ENCODE assay signal across 8 cellular contexts in genomic region chr19:43534811-43535761, GRCh38. TPM values are rescaled to one million over a fixed set of nuclear protein-coding genes. Genes with fewer than 3 reads are reported as not detected.
A peak's percentile ranks its signal among the peaks of the same experiment; 100 is the strongest.
DNase-seq lines count a peak whose midpoint lies in the region; ATAC-seq and TF ChIP-seq lines count a peak whose summit lies in the region.

No MANE protein-coding gene starts in this region.

- no peak overlapping the region for H3K4me2 ChIP-seq in GM23248 (ENCODE audit: unreplicated experiment)

- H3K36me3 ChIP-seq in GM23248 (ENCODE audit: low read depth), result peaks cover 10% of the 10 kb centered on the region; the same call in 1 of the 2 replicates
- peaks cover 25% of the 10 kb centered on the region for H3K36me3 ChIP-seq in WERI-Rb-1
- H3K36me3 ChIP-seq in mucosa of descending colon (ENCODE audit: low read depth), result no peaks in the 10 kb centered on the region
- peaks cover 9% of the 10 kb centered on the region for H3K36me3 ChIP-seq in thoracic aorta

- H3F3A ChIP-seq in GM23248 (ENCODE audit: insufficient read depth), result peaks cover 11% of the 10 kb centered on the region

- H3K27ac ChIP-seq in AG04450 (ENCODE audit: low read depth, low read length), result no peak overlapping the region
- H3K27ac ChIP-seq in GM23248, result no peak overlapping the region
- H3K27ac ChIP-seq in WERI-Rb-1, result peak overlapping the region; percentile 33; the same call in 1 of the 2 replicates
- peak overlapping the region; percentile 92 to 98 for H3K27ac ChIP-seq in thoracic aorta

- H3K4me3 ChIP-seq in AG04450 (ENCODE audit: low read depth, low read length) (no peak overlapping the region), GM23248 (no peak overlapping the region), WERI-Rb-1 (ENCODE audit: low read depth, low read length) (no peak overlapping the region), epithelial cell of esophagus (ENCODE audit: low read length) (no peak overlapping the region), mucosa of descending colon (no peak overlapping the region), thoracic aorta (peak overlapping the region; percentile 92)

- H3K9ac ChIP-seq in GM23248, result no peak overlapping the region

- no peak overlapping the region for H2AFZ ChIP-seq in GM23248

- no peaks in the 10 kb centered on the region for H4K20me1 ChIP-seq in GM23248 (ENCODE audit: insufficient read depth)

- 59 to 71% methylated on average over 28 to 62 of the region's 62 CpGs for WGBS in GM23248 (ENCODE audit: low coverage in 1 of 2, low lambda C conversion rate in 2 of 2, missing lambda C conversion rate in 2 of 2), 2 experiments

- intact Hi-C loops in mucosa of descending colon (cut with DNase I, micrococcal nuclease), result loop anchor here (2.0 to 10.0 kb wide), 2 partner anchors 60 to 120 kb away; no protein-coding TSS in a partner anchor

- CTCF ChIA-PET in AG04450 (lab: Charles Lee), result interaction anchor here (0.6 to 5.7 kb wide), 14 partner anchors 11 to 282 kb away, joined by 3 to 58 read pairs (median 4); partner anchors contain the start of genes IRGQ and ZNF576

- ATAC-seq in mucosa of descending colon (no peak), thoracic aorta (ENCODE audit: insufficient number of reproducible peaks, low FRiP score, low read depth) (no peak), esophagus mucosa (no peak)

- H3K27me3 ChIP-seq in AG04450 (ENCODE audit: control insufficient read depth, insufficient read depth, low read length) (no peaks in the 10 kb centered on the region), GM23248 (replicated peaks; ENCODE audit: insufficient read depth) (no peaks in the 10 kb centered on the region), WERI-Rb-1 (ENCODE audit: insufficient read depth, low read depth, severe bottlenecking) (no peaks in the 10 kb centered on the region), thoracic aorta (replicated peaks; ENCODE audit: insufficient read depth) (no peaks in the 10 kb centered on the region)

- peaks cover 6% of the 10 kb centered on the region; the same call in 1 of the 2 replicates for H3K4me1 ChIP-seq in GM23248 (ENCODE audit: insufficient read depth)
- peaks cover 22% of the 10 kb centered on the region for H3K4me1 ChIP-seq in mucosa of descending colon (ENCODE audit: low read depth)
- H3K4me1 ChIP-seq in thoracic aorta (ENCODE audit: control insufficient read depth in 1 of 2, low read depth in 2 of 2), result peaks cover 0 to 31% of the 10 kb centered on the region in 2 donors

- in situ Hi-C loops in GM23248 (cut with MboI), result no loop called here

- DNase-seq in AG04450 (ENCODE audit: low read depth, low spot score) (no peak), GM23248 (peak; percentile 71), WERI-Rb-1 (peak; percentile 81), epithelial cell of esophagus (ENCODE audit: low read depth) (peak; percentile 57), mucosa of descending colon (peak; percentile 68 to 77 (median 70)), thoracic aorta (ENCODE audit: low spot score) (peak; percentile 58), middle frontal gyrus (ENCODE audit: extremely low spot score, low spot score) (no peak)

- no peaks in the 10 kb centered on the region for H3K9me2 ChIP-seq in GM23248 (ENCODE audit: insufficient read depth)

- no peaks in the 10 kb centered on the region for H3K79me2 ChIP-seq in GM23248 (ENCODE audit: insufficient read depth)

- TF ChIP-seq CTCF in AG04450 (IDR thresholded peaks at IDR 0.05; ENCODE audit: low read depth, low read length) (peak; percentile 67), WERI-Rb-1 (IDR thresholded peaks at IDR 0.05; ENCODE audit: low read depth, low read length) (peak; percentile 79), epithelial cell of esophagus (IDR thresholded peaks at IDR 0.05; ENCODE audit: insufficient read depth, low read depth, low read length, missing control alignments) (peak; percentile 65), mucosa of descending colon (IDR thresholded peaks at IDR 0.05) (peak; percentile 19), thoracic aorta (IDR thresholded peaks at IDR 0.05) (peak; percentile 53)

- H3K9me3 ChIP-seq in AG04450 (ENCODE audit: control insufficient read depth, insufficient read depth, low read length) (no peaks in the 10 kb centered on the region), GM23248 (ENCODE audit: low read depth) (no peaks in the 10 kb centered on the region), WERI-Rb-1 (ENCODE audit: severe bottlenecking) (peaks cover 8% of the 10 kb centered on the region), mucosa of descending colon (peaks cover 6% of the 10 kb centered on the region), thoracic aorta (no peaks in the 10 kb centered on the region)

- POLR2A ChIA-PET in AG04450 (lab: Yijun Ruan, JAX), result interaction anchor here (0.6 to 0.8 kb wide), 2 partner anchors 20 to 71 kb away, joined by 3 read pairs; no protein-coding TSS in a partner anchor

RNA-seq across cellular contexts. Expression of gene ZNF575, which starts 2.1 kb away (rescaled TPM):
- 0.16 and 0.17 TPM in 2 replicates for polyA plus RNA-seq in AG04450 (2011; rRNA removed)
- 0.69 TPM in 1 of 2 replicates, not detected in the other for polyA minus RNA-seq in AG04450 (2011; rRNA and poly(A)+ RNA removed)
- 0.22 TPM in 1 of 2 replicates, not detected in the other for total RNA-seq in GM23248 (2014; rRNA removed; shearing (Covaris generic))
- 3.1 and 3.9 TPM in 2 replicates for polyA plus RNA-seq in GM23248 (2016; fragmentation: Nextera tagmentation; extraction: Ambion mirVana)
- 10 to 100 TPM in 1 of 3 donors, 1 to 10 TPM in 2; 9.1 to 18.2 (median 9.6) TPM for total RNA-seq in mucosa of descending colon
- total RNA-seq in thoracic aorta, result 1 to 10 TPM in 1 of 2 donors, not detected in 1; 1.6 TPM
- total RNA-seq in esophagus mucosa, result 0.72 TPM

RNA-seq across cellular contexts. Expression of gene ETHE1, which starts 8.1 kb away (rescaled TPM):
- 104 and 130 TPM in 2 replicates for polyA plus RNA-seq in AG04450 (2011; rRNA removed)
- polyA minus RNA-seq in AG04450 (2011; rRNA and poly(A)+ RNA removed), result 78.5 and 98.3 TPM in 2 replicates
- total RNA-seq in GM23248 (2014; rRNA removed; shearing (Covaris generic)), result 71.1 and 100.0 TPM in 2 replicates
- 70.8 and 75.4 TPM in 2 replicates for polyA plus RNA-seq in GM23248 (2016; fragmentation: Nextera tagmentation; extraction: Ambion mirVana)
- total RNA-seq in mucosa of descending colon, result 100 to 1,000 TPM; 235 to 713 (median 450) TPM
- 10 to 100 TPM; 42.0 to 45.9 TPM for total RNA-seq in thoracic aorta
- 81.9 TPM for total RNA-seq in esophagus mucosa

RNA-seq across cellular contexts. Expression of gene PHLDB3, which starts 30.5 kb away (rescaled TPM):
- 4.2 and 5.9 TPM in 2 replicates for polyA plus RNA-seq in AG04450 (2011; rRNA removed)
- polyA minus RNA-seq in AG04450 (2011; rRNA and poly(A)+ RNA removed), result 3.7 and 3.8 TPM in 2 replicates
- total RNA-seq in GM23248 (2014; rRNA removed; shearing (Covaris generic)), result 5.6 and 8.9 TPM in 2 replicates
- polyA plus RNA-seq in GM23248 (2016; fragmentation: Nextera tagmentation; extraction: Ambion mirVana), result 3.9 and 4.6 TPM in 2 replicates
- 10 to 100 TPM; 13.2 to 22.4 (median 21.3) TPM for total RNA-seq in mucosa of descending colon
- 10 to 100 TPM; 10.0 to 14.7 TPM for total RNA-seq in thoracic aorta
- total RNA-seq in esophagus mucosa, result 52.2 TPM

RNA-seq across cellular contexts. Expression of gene XRCC1, which starts 40.2 kb away (rescaled TPM):
- 15.2 and 17.7 TPM in 2 replicates for polyA plus RNA-seq in AG04450 (2011; rRNA removed)
- polyA minus RNA-seq in AG04450 (2011; rRNA and poly(A)+ RNA removed), result 14.7 and 18.6 TPM in 2 replicates
- 26.7 and 28.0 TPM in 2 replicates for total RNA-seq in GM23248 (2014; rRNA removed; shearing (Covaris generic))
- 26.7 and 32.4 TPM in 2 replicates for polyA plus RNA-seq in GM23248 (2016; fragmentation: Nextera tagmentation; extraction: Ambion mirVana)
- 10 to 100 TPM; 16.4 to 33.4 (median 21.1) TPM for total RNA-seq in mucosa of descending colon
- 10 to 100 TPM; 24.3 to 30.2 TPM for total RNA-seq in thoracic aorta
- 15.6 TPM for total RNA-seq in esophagus mucosa

RNA-seq across cellular contexts. Expression of gene PINLYP, which starts 40.5 kb away (rescaled TPM):
- polyA plus RNA-seq in AG04450 (2011; rRNA removed) (1.8 and 2.7 TPM in 2 replicates), GM23248 (2016; fragmentation: Nextera tagmentation; extraction: Ambion mirVana) (1.3 and 2.5 TPM in 2 replicates)
- 1.6 and 1.9 TPM in 2 replicates for polyA minus RNA-seq in AG04450 (2011; rRNA and poly(A)+ RNA removed)
- total RNA-seq in GM23248 (2014; rRNA removed; shearing (Covaris generic)), result 1.8 TPM in 1 of 2 replicates, not detected in the other
- total RNA-seq in mucosa of descending colon (1 to 10 TPM in 2 of 3 donors, under 1 TPM in 1; 0.61 to 7.4 (median 2.0) TPM), thoracic aorta (10 to 100 TPM in 1 of 2 donors, 1 to 10 TPM in 1; 6.6 to 11.9 TPM), esophagus mucosa (9.1 TPM)

Comparison
In these comparisons a context has a peak if more than half of its experiments do, and no peak if none do; other contexts are left out.
1. DNase-seq: peak in GM23248 (single experiment), WERI-Rb-1 (single experiment), epithelial cell of esophagus (single experiment), mucosa of descending colon (3 of 3) and thoracic aorta (single experiment); none in AG04450 (single experiment) and middle frontal gyrus (single experiment).
2. H3K27ac ChIP-seq: peak in WERI-Rb-1 (single experiment) and thoracic aorta (2 of 2); none in AG04450 (single experiment) and GM23248 (single experiment).
3. CTCF ChIP-seq: peak in every context shown above with its lines; median percentile 79 in WERI-Rb-1; 67 in AG04450; 65 in epithelial cell of esophagus; 53 in thoracic aorta; 19 in mucosa of descending colon.